In the genomic region with DNA sequence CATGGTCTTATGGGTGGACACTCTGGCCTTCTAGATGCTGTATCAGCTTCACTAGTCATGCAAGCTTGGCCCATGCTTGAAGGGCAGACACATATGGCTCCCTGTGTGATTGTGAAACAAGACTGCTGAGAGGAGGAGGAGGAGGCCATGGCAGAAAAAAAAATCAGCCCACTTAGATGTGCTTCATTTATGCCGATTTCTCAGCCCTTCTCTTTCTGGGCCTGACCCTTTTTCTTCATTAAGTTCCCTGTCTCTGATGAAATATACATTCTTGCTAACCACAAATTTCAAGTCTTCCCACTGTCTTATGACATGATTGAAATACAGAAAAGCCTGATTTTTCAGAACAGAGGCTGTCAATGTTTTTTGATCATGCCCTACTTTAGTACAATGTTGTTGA, we compare ENCODE assay signal across 20 cellular contexts.
DNase-seq lines count a peak whose midpoint lies in the region; ATAC-seq and TF ChIP-seq lines count a peak whose summit lies in the region.
"Had no signal": no experiment of that assay in that cellular context is flagged by ENCODE, and none has a peak within 500 bp of the region (broad histone marks: within the 10 kb centered on the region; RNA-seq: fewer than 3 reads in every experiment).

No MANE protein-coding gene starts in this region.

- no peaks in the 10 kb centered on the region for H3K27me3 ChIP-seq in RWPE2 (ENCODE audit: insufficient read depth, poor library complexity, severe bottlenecking)
- H3K27me3 ChIP-seq: gastroesophageal sphincter, right atrium auricular region, stomach had no signal

- peak overlapping the region; percentile 91 for H3K27ac ChIP-seq in RWPE2 (ENCODE audit: poor library complexity, severe bottlenecking)
- H3K27ac ChIP-seq: gastroesophageal sphincter, left ventricle myocardium inferior, right atrium auricular region, stomach had no signal

- no peak overlapping the region for H3K27ac Mint-ChIP-seq in activated naive CD4-positive, alpha-beta T cell treated with anti-CD3 and anti-CD28 coated beads, Interleukin-2, amount 50 U/mL, for 72 hours
- H3K27ac Mint-ChIP-seq: activated naive CD8-positive, alpha-beta T cell treated with anti-CD3 and anti-CD28 coated beads, Interleukin-2, amount 50 U/mL, for 24 hours; activated T-helper 2 cell treated with anti-CD3 and anti-CD28 coated beads, Interferon-gamma antibody, Interleukin-2, Interleukin-4, amounts not matched to agents 10 μg/mL and 5 μg/mL and 100 μg/mL, durations not matched to agents 14 hours and 24 hours and 36 hours; CD8-positive, alpha-beta memory T cell had no signal

- H3K9me3 ChIP-seq in RWPE2 (ENCODE audit: severe bottlenecking): no peaks in the 10 kb centered on the region
- H3K9me3 ChIP-seq: left ventricle myocardium inferior, right atrium auricular region, stomach had no signal

- H3K36me3 Mint-ChIP-seq in activated naive CD4-positive, alpha-beta T cell treated with anti-CD3 and anti-CD28 coated beads, Interleukin-2, amount 50 U/mL, for 72 hours: no peaks in the 10 kb centered on the region
- H3K36me3 Mint-ChIP-seq: CD8-positive, alpha-beta memory T cell had no signal

- TF ChIP-seq CTCF in RWPE2 (IDR thresholded peaks at IDR 0.05; ENCODE audit: poor library complexity, severe bottlenecking): no peak

- H3K4me3 ChIP-seq in RWPE2 (ENCODE audit: severe bottlenecking): no peak overlapping the region
- H3K4me3 ChIP-seq: gastroesophageal sphincter, left ventricle myocardium inferior, right atrium auricular region, stomach had no signal

- DNase-seq in COLO829 (ENCODE audit: low spot score) (peak; percentile 31), RWPE2 (ENCODE audit: low spot score) (no peak), fibroblast of gingiva (ENCODE audit: low read depth) (peak; percentile 84), myocyte (ENCODE audit: low read depth) (peak; percentile 51), NCI-H128 (lab: John Stamatoyannopoulos, UW; ENCODE audit: unreplicated experiment) (no peak), NCI-H2081 treated with DMSO at 0.1 percent for 48 hours (lab: John Stamatoyannopoulos, UW) (no peak)
- no peak for DNase-seq in activated naive CD4-positive, alpha-beta T cell treated with anti-CD3 and anti-CD28 coated beads, Interleukin-2, amount 50 U/mL, for 72 hours (ENCODE audit: low spot score in 2 of 2)
- no peak for DNase-seq in stimulated activated CD4-positive, alpha-beta T cell treated with anti-CD3 and anti-CD28 coated beads, Interleukin-12 subunit alpha, Interleukin-12 subunit beta, amount 100 ng/mL, for 4 hours
- DNase-seq: activated naive CD8-positive, alpha-beta T cell treated with anti-CD3 and anti-CD28 coated beads, Interleukin-2, amount 50 U/mL, for 24 hours; CD8-positive, alpha-beta memory T cell; DMS79 treated with DMSO at 0.1 percent for 48 hours; effector memory CD4-positive, alpha-beta T cell; left ventricle myocardium inferior; occipital lobe; PC-3; stimulated activated CD4-positive, alpha-beta T cell treated with anti-CD3 and anti-CD28 coated beads, Interleukin-2, amount 100 ng/mL, for 24 hours; stomach had no signal

- H3K4me1 ChIP-seq in RWPE2 (ENCODE audit: insufficient read depth, poor library complexity, severe bottlenecking): peaks cover 31% of the 10 kb centered on the region
- H3K4me1 ChIP-seq: gastroesophageal sphincter, left ventricle myocardium inferior, right atrium auricular region, stomach had no signal

- ATAC-seq in RWPE2 (ENCODE audit: low read depth): no peak
- ATAC-seq in activated naive CD4-positive, alpha-beta T cell treated with anti-CD3 and anti-CD28 coated beads, Interleukin-2, amount 50 U/mL, for 72 hours: no peak
- ATAC-seq: activated naive CD8-positive, alpha-beta T cell treated with anti-CD3 and anti-CD28 coated beads, Interleukin-2, amount 50 U/mL, for 24 hours; gastroesophageal sphincter had no signal

- H3K9me3 Mint-ChIP-seq in activated naive CD4-positive, alpha-beta T cell treated with anti-CD3 and anti-CD28 coated beads, Interleukin-2, amount 50 U/mL, for 72 hours: no peaks in the 10 kb centered on the region
- H3K9me3 Mint-ChIP-seq: activated naive CD8-positive, alpha-beta T cell treated with anti-CD3 and anti-CD28 coated beads, Interleukin-2, amount 50 U/mL, for 24 hours; activated T-helper 2 cell treated with anti-CD3 and anti-CD28 coated beads, Interferon-gamma antibody, Interleukin-2, Interleukin-4, amounts not matched to agents 10 μg/mL and 5 μg/mL and 100 μg/mL, durations not matched to agents 14 hours and 24 hours and 36 hours had no signal

- H3K36me3 ChIP-seq in RWPE2 (ENCODE audit: low read depth): no peaks in the 10 kb centered on the region
- H3K36me3 ChIP-seq: gastroesophageal sphincter, left ventricle myocardium inferior, right atrium auricular region, stomach had no signal

Comparison
In these comparisons a context has a peak if more than half of its experiments do, and no peak if none do; other contexts are left out.
1. DNase-seq: peak in COLO829 (single experiment), fibroblast of gingiva (single experiment) and myocyte (single experiment); none in RWPE2 (single experiment), NCI-H128 (single experiment), activated naive CD4-positive, alpha-beta T cell treated with anti-CD3 and anti-CD28 coated beads, Interleukin-2, amount 50 U/mL, for 72 hours (0 of 2), stimulated activated CD4-positive, alpha-beta T cell treated with anti-CD3 and anti-CD28 coated beads, Interleukin-12 subunit alpha, Interleukin-12 subunit beta, amount 100 ng/mL, for 4 hours (single experiment) and NCI-H2081 treated with DMSO at 0.1 percent for 48 hours (single experiment).